In the genomic region with DNA sequence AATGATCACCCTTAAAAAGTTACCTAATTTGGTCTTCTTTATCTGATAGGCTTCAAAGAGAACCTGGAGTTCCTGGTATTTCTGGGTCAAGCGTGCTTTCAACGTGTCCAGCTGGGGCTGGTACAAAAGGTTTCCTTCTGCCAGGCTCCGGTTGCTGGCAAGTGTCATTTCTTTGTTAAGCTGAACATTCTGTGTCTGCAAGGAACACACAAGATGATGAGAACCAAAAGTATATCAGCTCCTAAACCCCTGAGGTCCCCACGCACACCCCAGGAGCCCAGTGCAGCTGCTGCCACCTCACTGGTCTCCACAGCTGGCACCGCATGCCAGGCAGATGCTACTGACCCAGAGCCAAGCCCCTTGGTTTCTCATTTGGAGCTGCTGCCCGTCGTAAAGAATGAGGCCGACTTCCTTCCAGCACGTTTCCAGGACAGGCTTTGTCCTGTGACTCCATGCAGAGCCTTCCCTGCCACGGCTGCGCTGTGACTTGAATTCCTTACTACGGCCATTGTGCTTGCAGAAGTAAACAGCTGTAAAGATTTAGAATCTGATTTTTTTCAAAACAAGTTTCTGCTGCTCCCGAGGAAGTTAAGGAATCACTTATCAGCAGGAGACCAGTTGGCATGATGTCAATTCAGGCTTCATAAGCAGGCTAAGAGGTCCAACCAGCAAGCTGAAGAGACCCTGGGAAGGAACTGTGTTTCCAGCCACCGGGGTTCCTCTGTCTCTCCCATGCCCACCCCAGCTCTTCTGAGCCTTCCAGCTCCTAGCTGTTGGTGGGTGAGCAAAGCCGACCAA, we compare ENCODE assay signal across 8 cellular contexts. TPM values are rescaled to one million over a fixed set of nuclear protein-coding genes. Genes with fewer than 3 reads are reported as not detected.
A peak's percentile ranks its signal among the peaks of the same experiment; 100 is the strongest.
DNase-seq lines count a peak whose midpoint lies in the region; ATAC-seq and TF ChIP-seq lines count a peak whose summit lies in the region.

No MANE protein-coding gene starts in this region.

- H3K4me1 Mint-ChIP-seq in CD4-positive, CD25-positive, alpha-beta regulatory T cell = peaks cover 28 to 71% (median 49%) of the 10 kb centered on the region in 4 donors

- H3K27ac ChIP-seq in CD4-positive, CD25-positive, alpha-beta regulatory T cell (ENCODE audit: insufficient read depth, low read length, poor library complexity, severe bottlenecking) = peak overlapping the region; percentile 51
- H3K27ac ChIP-seq in OCI-LY3 (ENCODE audit: low read length) (no peak overlapping the region), esophagus (ENCODE audit: low read depth in 2 of 2, low read length in 1 of 2) (peak overlapping the region; percentile 77 to 91), neutrophil (peak overlapping the region; percentile 93)

- H3K27me3 Mint-ChIP-seq in CD4-positive, CD25-positive, alpha-beta regulatory T cell = no peaks in the 10 kb centered on the region

- peaks cover 56% of the 10 kb centered on the region for H3K4me1 ChIP-seq in CD4-positive, CD25-positive, alpha-beta regulatory T cell (ENCODE audit: control insufficient read depth, insufficient read depth, low read length, poor library complexity, severe bottlenecking)
- H3K4me1 ChIP-seq in OCI-LY3 (ENCODE audit: low read length) (peaks cover 24% of the 10 kb centered on the region), esophagus (ENCODE audit: control insufficient read depth in 2 of 2, insufficient read depth in 2 of 2, low read length in 1 of 2) (peaks cover 5 to 22% of the 10 kb centered on the region in 2 donors), neutrophil (ENCODE audit: control insufficient read depth in 1 of 2, insufficient read depth in 1 of 2, low read depth in 1 of 2, low read length in 1 of 2) (peaks cover 57 to 58% of the 10 kb centered on the region in 2 experiments)

- H3K4me2 ChIP-seq in OCI-LY3 (ENCODE audit: low read length) = peak overlapping the region; percentile 80

- H3K79me2 ChIP-seq in OCI-LY3 (ENCODE audit: low read length) = no peaks in the 10 kb centered on the region

- no peak for TF ChIP-seq CTCF in OCI-LY3 (IDR thresholded peaks at IDR 0.05; ENCODE audit: low read depth, low read length)
- TF ChIP-seq CTCF in neutrophil (IDR thresholded peaks at IDR 0.05) = no peak

- H3K4me3 Mint-ChIP-seq in CD4-positive, CD25-positive, alpha-beta regulatory T cell = peak overlapping the region; percentile 76 to 95 (median 90)

- 26 to 29% methylated on average over 15 of the region's 15 CpGs for WGBS in esophagus, 2 donors

- no peak overlapping the region for H2AFZ ChIP-seq in OCI-LY3 (ENCODE audit: low read depth, low read length)

- no peaks in the 10 kb centered on the region for H3K9me3 Mint-ChIP-seq in CD4-positive, CD25-positive, alpha-beta regulatory T cell

- peak overlapping the region; percentile 80 for H3K4me3 ChIP-seq in CD4-positive, CD25-positive, alpha-beta regulatory T cell (ENCODE audit: low read depth, low read length)
- H3K4me3 ChIP-seq in OCI-LY3 (ENCODE audit: low read length) (peak overlapping the region; percentile 66), esophagus (ENCODE audit: low read depth in 1 of 2, low read length in 2 of 2) (peak overlapping the region; percentile 27 to 38), neutrophil (ENCODE audit: low read depth in 1 of 2, low read length in 1 of 2) (peak overlapping the region; percentile 61 to 64)

- DNase-seq in CD4-positive, CD25-positive, alpha-beta regulatory T cell = no peak
- no peak for DNase-seq in NCI-H1930 (lab: John Stamatoyannopoulos, UW)
- DNase-seq in activated CD4-positive, alpha-beta T cell treated with anti-CD3 and anti-CD28 coated beads, Interleukin-2, amount 50 U/mL, for 48 hours = no peak

- no peaks in the 10 kb centered on the region for H3K27me3 ChIP-seq in CD4-positive, CD25-positive, alpha-beta regulatory T cell (ENCODE audit: control insufficient read depth, insufficient read depth, low read length)
- peaks cover 70% of the 10 kb centered on the region for H3K27me3 ChIP-seq in OCI-LY3 (ENCODE audit: low read depth, low read length)
- no peaks in the 10 kb centered on the region for H3K27me3 ChIP-seq in esophagus (ENCODE audit: control insufficient read depth in 1 of 2, insufficient read depth in 2 of 2, low read length in 2 of 2)
- no peaks in the 10 kb centered on the region for H3K27me3 ChIP-seq in neutrophil

- 0 out of 2 replicates have a peak overlapping the region, but pooled peaks have one; percentile 4 for H3K9ac ChIP-seq in OCI-LY3 (ENCODE audit: low read length)

- peaks cover 44% of the 10 kb centered on the region for H3K36me3 ChIP-seq in CD4-positive, CD25-positive, alpha-beta regulatory T cell (ENCODE audit: control insufficient read depth, insufficient read depth, low read length)
- H3K36me3 ChIP-seq in OCI-LY3 (replicated peaks; ENCODE audit: low read depth, low read length) (no peaks in the 10 kb centered on the region), esophagus (ENCODE audit: control insufficient read depth in 2 of 2, insufficient read depth in 2 of 2, low read length in 1 of 2) (peaks cover 15 to 34% of the 10 kb centered on the region in 2 donors), neutrophil (peaks cover 57% of the 10 kb centered on the region)

- H4K20me1 ChIP-seq in OCI-LY3 (ENCODE audit: insufficient read depth, low read length) = peaks cover 6% of the 10 kb centered on the region

- ATAC-seq in CD4-positive, CD25-positive, alpha-beta regulatory T cell (ENCODE audit: low read depth in 2 of 2) = no peak
- ATAC-seq in GM18867 (IDR thresholded peaks at IDR 0.05; ENCODE audit: unreplicated experiment) (no peak), GM18511 (IDR thresholded peaks at IDR 0.05; ENCODE audit: unreplicated experiment) (no peak)

- peaks cover 29% of the 10 kb centered on the region for H3K36me3 Mint-ChIP-seq in CD4-positive, CD25-positive, alpha-beta regulatory T cell

- H3K27ac Mint-ChIP-seq in CD4-positive, CD25-positive, alpha-beta regulatory T cell = peak overlapping the region; percentile 71 to 100 (median 91)

- no peaks in the 10 kb centered on the region for H3K9me3 ChIP-seq in CD4-positive, CD25-positive, alpha-beta regulatory T cell (ENCODE audit: control insufficient read depth in 2 of 2, low read length in 2 of 2)
- no peaks in the 10 kb centered on the region for H3K9me3 ChIP-seq in OCI-LY3 (ENCODE audit: insufficient read depth, low read length)
- no peaks in the 10 kb centered on the region for H3K9me3 ChIP-seq in esophagus (ENCODE audit: control insufficient read depth in 2 of 2, insufficient read depth in 1 of 2, low read depth in 1 of 2, low read length in 1 of 2)
- H3K9me3 ChIP-seq in neutrophil = no peaks in the 10 kb centered on the region

RNA-seq across cellular contexts. Expression of gene VPS37B, which starts 24.9 kb away (rescaled TPM):
- total RNA-seq in CD4-positive, CD25-positive, alpha-beta regulatory T cell = 99.2 TPM
- 10 to 100 TPM; 19.0 to 23.4 (median 20.9) TPM for polyA plus RNA-seq in CD4-positive, CD25-positive, alpha-beta regulatory T cell
- 10 to 100 TPM; 50.2 to 81.4 TPM for polyA plus RNA-seq in esophagus

RNA-seq across cellular contexts. Expression of gene HIP1R, which starts 35.8 kb away (rescaled TPM):
- total RNA-seq in CD4-positive, CD25-positive, alpha-beta regulatory T cell = 56.0 TPM
- 1 to 10 TPM; 3.8 to 7.0 (median 4.7) TPM for polyA plus RNA-seq in CD4-positive, CD25-positive, alpha-beta regulatory T cell
- 10 to 100 TPM; 23.1 to 32.7 TPM for polyA plus RNA-seq in esophagus
